Comparison of ENCODE assay signal across 29 cellular contexts in the genomic region with DNA sequence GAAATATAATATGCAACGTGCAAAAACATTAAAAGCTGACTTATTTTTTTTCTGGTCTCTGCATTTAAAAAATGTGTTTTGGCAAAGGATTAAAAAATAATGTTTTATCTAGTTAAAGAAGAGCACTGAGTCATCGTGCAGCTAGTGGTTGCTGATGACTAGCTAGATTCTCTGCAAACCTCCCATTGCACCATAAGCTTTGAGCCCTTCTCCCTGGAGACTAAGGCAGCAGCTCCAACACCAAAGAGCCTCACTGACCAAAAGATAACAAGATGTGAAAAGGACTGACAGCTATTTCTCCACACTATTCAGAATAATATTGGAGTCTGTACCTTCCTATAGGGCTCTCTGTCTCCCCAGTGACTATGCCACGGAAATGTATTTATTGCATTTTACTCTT.
"Had no signal": no experiment of that assay in that cellular context is flagged by ENCODE, and none has a peak within 500 bp of the region (broad histone marks: within the 10 kb centered on the region; RNA-seq: fewer than 3 reads in every experiment).

No MANE protein-coding gene starts in this region.

- H3K36me3 ChIP-seq: adrenal gland, esophagus squamous epithelium, gastrocnemius medialis, heart right ventricle had no signal

- H3K27me3 ChIP-seq: adrenal gland, body of pancreas, esophagus squamous epithelium, foreskin keratinocyte, gastrocnemius medialis, heart right ventricle had no signal

- DNase-seq: activated CD4-positive, alpha-beta memory T cell treated with anti-CD3 and anti-CD28 coated beads for 36 hours; activated CD4-positive, alpha-beta T cell treated with anti-CD3 and anti-CD28 coated beads for 36 hours; activated CD4-positive, alpha-beta T cell treated with anti-CD3 and anti-CD28 coated beads, Interleukin-2, amount 10 ng/mL, durations not matched to agents 24 days and 14 days; activated CD4-positive, CD25-positive, alpha-beta regulatory T cell; activated CD4-positive, CD25-positive, alpha-beta regulatory T cell treated with anti-CD3 and anti-CD28 coated beads, Interleukin-2, amount 50 U/mL, for 72 hours; activated CD8-positive, alpha-beta memory T cell treated with anti-CD3 and anti-CD28 coated beads, Interleukin-2, amount 10 ng/mL, durations not matched to agents 7 days and 5 days; activated CD8-positive, alpha-beta memory T cell treated with anti-CD3 and anti-CD28 coated beads, Interleukin-2, amount 50 U/mL, for 4 hours; activated CD8-positive, alpha-beta T cell treated with anti-CD3 and anti-CD28 coated beads, Interleukin-2, amount 10 ng/mL, durations not matched to agents 7 days and 5 days; activated effector memory CD4-positive, alpha-beta T cell treated with anti-CD3 and anti-CD28 coated beads, Interleukin-2, amount 50 U/mL, for 16 hours; activated naive CD4-positive, alpha-beta T cell treated with anti-CD3 and anti-CD28 coated beads for 36 hours; activated naive CD8-positive, alpha-beta T cell treated with anti-CD3 and anti-CD28 coated beads for 36 hours; activated naive CD8-positive, alpha-beta T cell treated with anti-CD3 and anti-CD28 coated beads, Interleukin-2, amount 50 U/mL, for 24 hours; activated T-cell treated with anti-CD3 and anti-CD28 coated beads, Interleukin-2, amount 50 U/mL, for 1 hour; activated T-cell treated with anti-CD3 and anti-CD28 coated beads, Interleukin-2, amount 50 U/mL, for 48 hours; adrenal gland; amygdala; aorta; body of pancreas; caudate nucleus; cortex of kidney; dermis blood vessel endothelial cell; effector CD4-positive, alpha-beta T cell; effector memory CD8-positive, alpha-beta T cell; esophagus squamous epithelium; foreskin keratinocyte; gastrocnemius medialis; heart right ventricle; T-helper 2 cell had no signal

- ATAC-seq: activated CD4-positive, alpha-beta T cell treated with anti-CD3 and anti-CD28 coated beads for 36 hours; activated CD8-positive, alpha-beta memory T cell treated with anti-CD3 and anti-CD28 coated beads, Interleukin-2, amount 10 ng/mL, durations not matched to agents 7 days and 5 days; activated CD8-positive, alpha-beta T cell treated with anti-CD3 and anti-CD28 coated beads, Interleukin-2, amount 10 ng/mL, durations not matched to agents 7 days and 5 days; activated naive CD8-positive, alpha-beta T cell treated with anti-CD3 and anti-CD28 coated beads, Interleukin-2, amount 50 U/mL, for 24 hours; body of pancreas; effector memory CD8-positive, alpha-beta T cell; foreskin keratinocyte; gastrocnemius medialis; heart right ventricle had no signal

- H3K4me1 ChIP-seq: adrenal gland, body of pancreas, esophagus squamous epithelium, foreskin keratinocyte, gastrocnemius medialis, heart right ventricle had no signal

- H3K4me3 ChIP-seq: adrenal gland, body of pancreas, esophagus squamous epithelium, gastrocnemius medialis, heart right ventricle had no signal

- H3K27ac ChIP-seq: adrenal gland, body of pancreas, epithelial cell of prostate, esophagus squamous epithelium, foreskin keratinocyte, gastrocnemius medialis, heart right ventricle had no signal

- H3K9me3 ChIP-seq: adrenal gland, body of pancreas, esophagus squamous epithelium, gastrocnemius medialis had no signal
